Comparison of ENCODE assay signal across 8 cellular contexts in genomic region chr15:72319985-72320671, GRCh38. TPM values are rescaled to one million over a fixed set of nuclear protein-coding genes. Genes with fewer than 3 reads are reported as not detected.
DNase-seq lines count a peak whose midpoint lies in the region; ATAC-seq, FAIRE-seq and TF ChIP-seq lines count a peak whose summit lies in the region.

Gene CELF6, minus strand, starts transcription at chr15:72320157. Its CDS starts 283 bp downstream, at chr15:72319874.

- no peaks in the 10 kb centered on the region for H3K4me1 ChIP-seq in IMR-90 (ENCODE audit: control insufficient read depth, insufficient read depth, low read length)

- no peak within 1 kb of the TSS for H2BK15ac ChIP-seq in IMR-90 (ENCODE audit: low read depth, low read length)

- no peak for FAIRE-seq in RCC 7860 (lab: Jason Lieb, UNC)

- H3K9me3 Mint-ChIP-seq in activated T-helper 17 cell treated with anti-CD3 and anti-CD28 coated beads, Interleukin-2, amount 50 U/mL, for 72 hours, result no peaks in the 10 kb centered on the region
- H3K9me3 Mint-ChIP-seq in naive thymus-derived CD8-positive, alpha-beta T cell, result peaks cover 3 to 17% (median 12%) of the 10 kb centered on the region in 9 donors
- H3K9me3 Mint-ChIP-seq in stimulated activated effector memory CD8-positive, alpha-beta T cell treated with anti-CD3 and anti-CD28 coated beads, Interleukin-12 subunit alpha, Interleukin-12 subunit beta, amount 100 ng/mL, for 72 hours, result peaks cover 6% of the 10 kb centered on the region

- H3K36me3 ChIP-seq in IMR-90 (ENCODE audit: control insufficient read depth, insufficient read depth, low read length), result no peaks in the 10 kb centered on the region

- POLR2A ChIA-PET in IMR-90 (lab: Charles Lee; ENCODE audit: unreplicated experiment), result no interaction called here
- POLR2A ChIA-PET in naive thymus-derived CD8-positive, alpha-beta T cell (lab: Charles Lee), result interaction anchor here (1.3 to 1.4 kb wide), 2 partner anchors 56 to 93 kb away, joined by 3 to 4 read pairs; no protein-coding TSS in a partner anchor

- TF ChIP-seq CTCF in IMR-90 (conservative IDR thresholded peaks at IDR 0.05; ENCODE audit: low read depth, low read length), result no peak

- TF ChIP-seq RAD21 in IMR-90 (IDR thresholded peaks at IDR 0.05; ENCODE audit: low read length), result no peak

- H3K4ac ChIP-seq in IMR-90 (ENCODE audit: low read depth, low read length), result no peak within 1 kb of the TSS

- H2BK5ac ChIP-seq in IMR-90 (ENCODE audit: low read depth, low read length, poor library complexity, severe bottlenecking), result no peak within 1 kb of the TSS

- H4K91ac ChIP-seq in IMR-90 (ENCODE audit: insufficient read depth, low read depth, low read length), result no peak within 1 kb of the TSS

- ATAC-seq in GM19324 (IDR thresholded peaks at IDR 0.05; ENCODE audit: low FRiP score, unreplicated experiment) (peak; percentile 65), IMR-90 (ENCODE audit: low read depth) (peak; percentile 92)
- peak; percentile 83 for ATAC-seq in activated T-helper 17 cell treated with anti-CD3 and anti-CD28 coated beads, Interleukin-2, amount 50 U/mL, for 72 hours (replicated peaks)
- peak; percentile 82 to 85 for ATAC-seq in naive thymus-derived CD8-positive, alpha-beta T cell
- ATAC-seq in stimulated activated effector memory CD8-positive, alpha-beta T cell treated with anti-CD3 and anti-CD28 coated beads, Interleukin-12 subunit alpha, Interleukin-12 subunit beta, amount 100 ng/mL, for 72 hours, result peak; percentile 85

- dilution Hi-C loops in IMR-90 (cut with HindIII; ENCODE audit: low sequenced_read_pairs, unreplicated experiment), result no loop called here

- H4K20me1 ChIP-seq in IMR-90 (ENCODE audit: insufficient read depth, low read length), result 0 out of 2 replicates have a peak, but pooled peaks cover 5% of the 10 kb centered on the region

- peak within 1 kb of the TSS; percentile 92 for H2AFZ ChIP-seq in IMR-90 (replicated peaks; ENCODE audit: low read length, poor library complexity)

- peak within 1 kb of the TSS; percentile 74 for H3K27ac Mint-ChIP-seq in activated T-helper 17 cell treated with anti-CD3 and anti-CD28 coated beads, Interleukin-2, amount 50 U/mL, for 72 hours
- peak within 1 kb of the TSS; percentile 26 to 89 (median 84) for H3K27ac Mint-ChIP-seq in naive thymus-derived CD8-positive, alpha-beta T cell
- H3K27ac Mint-ChIP-seq in stimulated activated effector memory CD8-positive, alpha-beta T cell treated with anti-CD3 and anti-CD28 coated beads, Interleukin-12 subunit alpha, Interleukin-12 subunit beta, amount 100 ng/mL, for 72 hours, result peak within 1 kb of the TSS; percentile 13

- peak within 1 kb of the TSS; percentile 79 for H2AK9ac ChIP-seq in IMR-90 (replicated peaks; ENCODE audit: low read depth, low read length, poor library complexity)

- no peak within 1 kb of the TSS for H3K14ac ChIP-seq in IMR-90 (replicated peaks; ENCODE audit: low read depth, low read length)

- CTCF ChIA-PET in IMR-90 (lab: Yijun Ruan, JAX), result no interaction called here

- no TSS peak for BruUV-seq in IMR-90 (replicated peaks; lab: Mats Ljungman, UMichigan)

- no peak within 1 kb of the TSS for H4K5ac ChIP-seq in IMR-90 (ENCODE audit: low read depth, low read length)

- H3K4me2 ChIP-seq in IMR-90 (ENCODE audit: low read depth, low read length), result peak within 1 kb of the TSS; percentile 99

- no peak for TF ChIP-seq POLR2A in IMR-90 (IDR thresholded peaks at IDR 0.05; ENCODE audit: low read depth, low read length)

- H2BK120ac ChIP-seq in IMR-90 (ENCODE audit: low read depth, low read length), result no peak within 1 kb of the TSS

- H3K79me1 ChIP-seq in IMR-90 (ENCODE audit: low read depth in 1 of 2, low read length in 2 of 2), result no peaks in the 10 kb centered on the region

- H3K27me3 Mint-ChIP-seq in activated T-helper 17 cell treated with anti-CD3 and anti-CD28 coated beads, Interleukin-2, amount 50 U/mL, for 72 hours, result no peaks in the 10 kb centered on the region
- peaks cover 0 to 4% (median 0%) of the 10 kb centered on the region in 5 donors for H3K27me3 Mint-ChIP-seq in naive thymus-derived CD8-positive, alpha-beta T cell

- DNase-seq in ACHN, result peak; percentile 82
- DNase-seq in IMR-90, result peak; percentile 79
- peak; percentile 16 for DNase-seq in RCC 7860 (ENCODE audit: low spot score)
- peak; percentile 71 for DNase-seq in fibroblast of gingiva (ENCODE audit: low read depth)
- peak; percentile 58 to 87 (median 72) for DNase-seq in naive thymus-derived CD8-positive, alpha-beta T cell
- DNase-seq in stimulated activated effector memory CD8-positive, alpha-beta T cell treated with anti-CD3 and anti-CD28 coated beads, Interleukin-12 subunit alpha, Interleukin-12 subunit beta, amount 100 ng/mL, for 72 hours (ENCODE audit: low spot score in 2 of 2), result peak; percentile 54 to 81

- H3K9me3 ChIP-seq in IMR-90 (ENCODE audit: control insufficient read depth, insufficient read depth, low read length), result no peaks in the 10 kb centered on the region

- H3K9ac ChIP-seq in IMR-90 (ENCODE audit: low read depth, low read length), result peak within 1 kb of the TSS; percentile 41; the same call in 1 of the 2 replicates

- H3K36me3 Mint-ChIP-seq in activated T-helper 17 cell treated with anti-CD3 and anti-CD28 coated beads, Interleukin-2, amount 50 U/mL, for 72 hours (ENCODE audit: low read depth), result no peaks in the 10 kb centered on the region
- peaks cover 8 to 19% (median 14%) of the 10 kb centered on the region in 3 donors for H3K36me3 Mint-ChIP-seq in naive thymus-derived CD8-positive, alpha-beta T cell
- H3K36me3 Mint-ChIP-seq in stimulated activated effector memory CD8-positive, alpha-beta T cell treated with anti-CD3 and anti-CD28 coated beads, Interleukin-12 subunit alpha, Interleukin-12 subunit beta, amount 100 ng/mL, for 72 hours, result no peaks in the 10 kb centered on the region

- H2BK20ac ChIP-seq in IMR-90 (ENCODE audit: low read depth, low read length), result no peak within 1 kb of the TSS

- peak within 1 kb of the TSS; percentile 79 for H3K4me3 ChIP-seq in IMR-90 (ENCODE audit: insufficient read depth, low read depth, low read length)

- no peak within 1 kb of the TSS for H3K56ac ChIP-seq in IMR-90 (ENCODE audit: extremely low read depth, insufficient read depth, low read length)

- H2AK5ac ChIP-seq in IMR-90 (ENCODE audit: low read depth, low read length), result peak within 1 kb of the TSS; percentile 27; the same call in 1 of the 2 replicates

- no peak within 1 kb of the TSS for H3K18ac ChIP-seq in IMR-90 (ENCODE audit: low read depth, low read length)

- no peak within 1 kb of the TSS for H3K23ac ChIP-seq in IMR-90 (ENCODE audit: low read depth, low read length)

- peaks cover 16% of the 10 kb centered on the region for H3K4me1 Mint-ChIP-seq in activated T-helper 17 cell treated with anti-CD3 and anti-CD28 coated beads, Interleukin-2, amount 50 U/mL, for 72 hours
- peaks cover 15 to 21% (median 18%) of the 10 kb centered on the region in 4 donors for H3K4me1 Mint-ChIP-seq in naive thymus-derived CD8-positive, alpha-beta T cell
- H3K4me1 Mint-ChIP-seq in stimulated activated effector memory CD8-positive, alpha-beta T cell treated with anti-CD3 and anti-CD28 coated beads, Interleukin-12 subunit alpha, Interleukin-12 subunit beta, amount 100 ng/mL, for 72 hours, result peaks cover 18% of the 10 kb centered on the region

- no peak within 1 kb of the TSS for H3K27ac ChIP-seq in IMR-90 (ENCODE audit: insufficient read depth, low read length)

- 0% methylated on average over 12 of the region's 58 CpGs; no CpG with 5 or more reads in 1 of the 2 experiments for WGBS in IMR-90 (ENCODE audit: extremely low coverage in 2 of 2, insufficient read length in 1 of 2), 2 experiments

- H3K9me1 ChIP-seq in IMR-90 (ENCODE audit: insufficient read depth, low read length), result no peaks in the 10 kb centered on the region; the same call in 1 of the 2 replicates

- no peak within 1 kb of the TSS for H4K8ac ChIP-seq in IMR-90 (ENCODE audit: low read depth in 2 of 2, low read length in 2 of 2)

- in situ Hi-C loops in ACHN (cut with HindIII; ENCODE audit: low pct_ligation_motif_present, low pct_unique_long_range_greater_than_20kb, low sequenced_read_pairs), result no loop called here
- in situ Hi-C loops in IMR-90 (cut with MboI; ENCODE audit: low sequenced_read_pairs), result no loop called here

- intact Hi-C loops in IMR-90 (cut with micrococcal nuclease), result loop anchor here (2.0 kb wide), 1 partner anchor 19 kb away; no protein-coding TSS in a partner anchor

- peak within 1 kb of the TSS; percentile 86 for H3K4me3 Mint-ChIP-seq in activated T-helper 17 cell treated with anti-CD3 and anti-CD28 coated beads, Interleukin-2, amount 50 U/mL, for 72 hours
- peak within 1 kb of the TSS; percentile 74 to 90 (median 84) for H3K4me3 Mint-ChIP-seq in naive thymus-derived CD8-positive, alpha-beta T cell
- H3K4me3 Mint-ChIP-seq in stimulated activated effector memory CD8-positive, alpha-beta T cell treated with anti-CD3 and anti-CD28 coated beads, Interleukin-12 subunit alpha, Interleukin-12 subunit beta, amount 100 ng/mL, for 72 hours, result peak within 1 kb of the TSS; percentile 79

- H3K27me3 ChIP-seq in IMR-90 (ENCODE audit: control insufficient read depth, insufficient read depth, low read length), result peaks cover 21% of the 10 kb centered on the region

TF ChIP-seq in IMR-90, 13 proteins besides CTCF, POLR2A, EP300 and RAD21 (continues in another document):
- TF ChIP-seq MXI1 (IDR thresholded peaks at IDR 0.05; ENCODE audit: borderline replicate concordance, low read depth, low read length) (peak; percentile 72; the same call in 1 of the 2 replicates), RFX5 (IDR thresholded peaks at IDR 0.05; ENCODE audit: low read depth, low read length) (no peak), CEBPB (IDR thresholded peaks at IDR 0.05; ENCODE audit: low read depth, low read length) (0 out of 2 replicates have a peak, but pooled peaks have one; percentile 11), BHLHE40 (IDR thresholded peaks at IDR 0.05; ENCODE audit: low read depth, low read length) (peak; percentile 77), ELK1 (IDR thresholded peaks at IDR 0.05; ENCODE audit: borderline replicate concordance, low read depth, low read length) (no peak)

RNA-seq across cellular contexts. Expression of gene CELF6, which starts in this region (rescaled TPM):
- not detected in 2 replicates for total RNA-seq in IMR-90 (2012; rRNA removed)
- 0.06 and 0.07 TPM in 2 replicates for polyA plus RNA-seq in IMR-90 (2012; rRNA removed)
- not detected in 2 replicates for polyA plus RNA-seq in IMR-90 (2012; cell fraction: cytosol; rRNA removed)
- polyA plus RNA-seq in IMR-90 (2012; cell fraction: nucleus; rRNA removed; ENCODE audit: low replicate concordance), result 0.65 and 0.78 TPM in 2 replicates
- total RNA-seq in activated T-helper 17 cell treated with anti-CD3 and anti-CD28 coated beads, Interleukin-2, amount 50 U/mL, for 72 hours, result 1 to 10 TPM in 1 of 2 donors, under 1 TPM in 1; 0.52 to 1.0 TPM
- total RNA-seq in naive thymus-derived CD8-positive, alpha-beta T cell, result 1 to 10 TPM; 4.7 to 5.9 TPM
- under 1 TPM in 1 of 3 donors, not detected in 2; 0.18 TPM for polyA plus RNA-seq in naive thymus-derived CD8-positive, alpha-beta T cell

Comparison
In these comparisons a context has a peak if more than half of its experiments do, and no peak if none do; other contexts are left out.
1. Peak in DNase-seq, ATAC-seq, H3K4me3 ChIP-seq, H3K9ac ChIP-seq and H3K4me2 ChIP-seq in IMR-90; RNA of the gene not detected or under 1 TPM.
2. DNase-seq: peak in every context shown above with its lines; median percentile 82 in ACHN; 79 in IMR-90; 72 in naive thymus-derived CD8-positive, alpha-beta T cell; 71 in fibroblast of gingiva; 68 in stimulated activated effector memory CD8-positive, alpha-beta T cell treated with anti-CD3 and anti-CD28 coated beads, Interleukin-12 subunit alpha, Interleukin-12 subunit beta, amount 100 ng/mL, for 72 hours; 16 in RCC 7860.
3. H3K27ac Mint-ChIP-seq: peak in every context shown above with its lines; median percentile 84 in naive thymus-derived CD8-positive, alpha-beta T cell; 74 in activated T-helper 17 cell treated with anti-CD3 and anti-CD28 coated beads, Interleukin-2, amount 50 U/mL, for 72 hours; 13 in stimulated activated effector memory CD8-positive, alpha-beta T cell treated with anti-CD3 and anti-CD28 coated beads, Interleukin-12 subunit alpha, Interleukin-12 subunit beta, amount 100 ng/mL, for 72 hours.